Comparison of ENCODE assay signal across 13 cellular contexts in the genomic region with DNA sequence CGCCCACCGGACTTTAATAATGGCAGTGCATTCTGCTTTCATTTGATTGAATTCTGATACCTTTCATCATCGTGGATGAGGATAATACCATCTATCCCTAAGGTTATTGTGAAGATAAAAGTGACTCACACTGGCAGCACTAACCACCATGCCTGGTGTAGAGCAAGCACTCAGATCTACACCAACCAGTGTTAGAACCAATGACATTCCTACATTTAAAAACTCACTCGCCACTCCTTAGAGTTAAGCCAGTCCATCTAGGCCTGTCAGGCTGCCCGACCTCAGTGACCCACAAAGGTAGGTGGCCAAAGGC. TPM values are rescaled to one million over a fixed set of nuclear protein-coding genes. Genes with fewer than 3 reads are reported as not detected.
A peak's percentile ranks its signal among the peaks of the same experiment; 100 is the strongest.
DNase-seq lines count a peak whose midpoint lies in the region; ATAC-seq, FAIRE-seq and TF ChIP-seq lines count a peak whose summit lies in the region.
"Had no signal": no experiment of that assay in that cellular context is flagged by ENCODE, and none has a peak within 500 bp of the region (broad histone marks: within the 10 kb centered on the region; RNA-seq: fewer than 3 reads in every experiment).

No MANE protein-coding gene starts in this region.

- H4K91ac ChIP-seq in neuronal stem cell (ENCODE audit: low read depth, low read length, poor library complexity): no peak overlapping the region

- H3K4me1 ChIP-seq in psoas muscle (no peaks in the 10 kb centered on the region), neuronal stem cell (ENCODE audit: control insufficient read depth in 2 of 2, insufficient read depth in 1 of 2, low read depth in 1 of 2, low read length in 2 of 2) (no peaks in the 10 kb centered on the region)

- H3K4me2 ChIP-seq in neuronal stem cell (ENCODE audit: insufficient read depth, low read length, poor library complexity, severe bottlenecking): no peak overlapping the region

- no peak overlapping the region for H2BK12ac ChIP-seq in neuronal stem cell (ENCODE audit: low read length)

- no peaks in the 10 kb centered on the region for H3K36me3 Mint-ChIP-seq in CD4-positive, alpha-beta T cell (ENCODE audit: low read depth)
- H3K36me3 Mint-ChIP-seq in chondrocyte (ENCODE audit: low read depth): no peaks in the 10 kb centered on the region
- H3K36me3 Mint-ChIP-seq: CD8-positive, alpha-beta memory T cell had no signal

- no peak overlapping the region for H2BK15ac ChIP-seq in neuronal stem cell (ENCODE audit: low read length)

- H3K14ac ChIP-seq in neuronal stem cell (ENCODE audit: low read length): no peak overlapping the region

- H3K4me3 Mint-ChIP-seq in CD4-positive, alpha-beta T cell: no peak overlapping the region
- no peak overlapping the region for H3K4me3 Mint-ChIP-seq in chondrocyte (ENCODE audit: unreplicated experiment)
- H3K4me3 Mint-ChIP-seq: CD8-positive, alpha-beta memory T cell had no signal

- H2AK5ac ChIP-seq in neuronal stem cell (ENCODE audit: low read depth, low read length): no peak overlapping the region

- H3K4me1 Mint-ChIP-seq in CD4-positive, alpha-beta T cell (ENCODE audit: low read depth): no peaks in the 10 kb centered on the region
- H3K4me1 Mint-ChIP-seq in chondrocyte (ENCODE audit: low read depth): peaks cover 4% of the 10 kb centered on the region

- WGBS in psoas muscle, 3 donors: 27 to 31% (median 31%) methylated on average over 5 of the region's 5 CpGs
- no CpG with 5 or more reads among the region's 5 CpGs for WGBS in neuronal stem cell (ENCODE audit: extremely low coverage in 2 of 2, insufficient read length in 2 of 2, insufficient replicate concordance in 1 of 2), 2 donors

- no peak overlapping the region for H2AFZ ChIP-seq in neuronal stem cell (ENCODE audit: low read length)

- H3K27me3 ChIP-seq in CD4-positive, alpha-beta T cell (ENCODE audit: control insufficient read depth, insufficient read depth, low read length): peaks cover 4% of the 10 kb centered on the region
- H3K27me3 ChIP-seq in psoas muscle (ENCODE audit: insufficient read depth in 3 of 3, low read length in 2 of 3) (no peaks in the 10 kb centered on the region), neuronal stem cell (ENCODE audit: control insufficient read depth in 3 of 3, insufficient read depth in 3 of 3, low read depth in 1 of 3, low read length in 3 of 3) (no peaks in the 10 kb centered on the region)

- POLR2A ChIA-PET in CD4-positive, alpha-beta T cell (lab: Charles Lee): interaction anchor here (0.6 to 0.7 kb wide), 3 partner anchors 13 to 1801 kb away, joined by 3 read pairs; no protein-coding TSS in a partner anchor

- FAIRE-seq in frontal cortex (lab: Jason Lieb, UNC): no peak

- intact Hi-C loops in CD4-positive, alpha-beta T cell (cut with DNase I, micrococcal nuclease): loop anchor here (1.0 to 5.0 kb wide), 3 partner anchors 432 to 1237 kb away; no protein-coding TSS in a partner anchor
- intact Hi-C loops in psoas muscle (cut with DNase I): loop anchor here (2.0 to 5.0 kb wide), 3 partner anchors 432 to 658 kb away; no protein-coding TSS in a partner anchor

- H3K4ac ChIP-seq in neuronal stem cell (ENCODE audit: low read length): no peak overlapping the region

- CTCF ChIA-PET in CD4-positive, alpha-beta T cell (lab: Charles Lee): interaction anchor here (0.8 to 1.6 kb wide), 7 partner anchors 11 to 659 kb away, joined by 3 to 5 read pairs (median 4); no protein-coding TSS in a partner anchor

- no peak overlapping the region for H4K8ac ChIP-seq in neuronal stem cell (ENCODE audit: low read depth, low read length)

- DNase-seq in CD4-positive, alpha-beta T cell: no peak
- DNase-seq in chondrocyte (ENCODE audit: low spot score) (no peak), psoas muscle (no peak), neuronal stem cell (ENCODE audit: low spot score) (no peak), frontal cortex (ENCODE audit: low spot score in 2 of 2) (no peak), T-helper 1 cell (no peak)
- DNase-seq: GOT3 had no signal

- H3K4me3 ChIP-seq in psoas muscle: no peak overlapping the region
- no peak overlapping the region for H3K4me3 ChIP-seq in neuronal stem cell (ENCODE audit: low read length in 2 of 2)
- H3K4me3 ChIP-seq: dorsolateral prefrontal cortex had no signal

- H2BK120ac ChIP-seq in neuronal stem cell (ENCODE audit: low read depth, low read length): no peak overlapping the region

- H3K23ac ChIP-seq in neuronal stem cell (ENCODE audit: low read depth, low read length, poor library complexity): no peak overlapping the region

- H3K9me3 ChIP-seq in CD4-positive, alpha-beta T cell (ENCODE audit: control insufficient read depth, low read length): no peaks in the 10 kb centered on the region
- H3K9me3 ChIP-seq in psoas muscle (no peaks in the 10 kb centered on the region), neuronal stem cell (replicated peaks in 1 of 2; ENCODE audit: control insufficient read depth in 2 of 2, insufficient read depth in 1 of 2, low read depth in 1 of 2, low read length in 2 of 2) (no peaks in the 10 kb centered on the region)

- no peaks in the 10 kb centered on the region for H3K9me3 Mint-ChIP-seq in CD4-positive, alpha-beta T cell
- no peaks in the 10 kb centered on the region for H3K9me3 Mint-ChIP-seq in chondrocyte (ENCODE audit: low read depth)
- H3K9me3 Mint-ChIP-seq: CD8-positive, alpha-beta memory T cell had no signal

- peak; percentile 37 for ATAC-seq in CD4-positive, alpha-beta T cell (ENCODE audit: poor library complexity)
- ATAC-seq in HG03342 (IDR thresholded peaks at IDR 0.05; ENCODE audit: unreplicated experiment) (peak; percentile 13), psoas muscle (peak; percentile 5 to 43 (median 22)), GM19397 (IDR thresholded peaks at IDR 0.05; ENCODE audit: unreplicated experiment) (no peak)

- no peak overlapping the region for H3K27ac Mint-ChIP-seq in CD4-positive, alpha-beta T cell
- no peak overlapping the region for H3K27ac Mint-ChIP-seq in chondrocyte (ENCODE audit: unreplicated experiment)
- H3K27ac Mint-ChIP-seq: CD8-positive, alpha-beta memory T cell had no signal

- no peak overlapping the region for H3K18ac ChIP-seq in neuronal stem cell (ENCODE audit: low read length)

- no peak overlapping the region for H3K9ac ChIP-seq in neuronal stem cell (ENCODE audit: low read depth, low read length, poor library complexity)

- no peaks in the 10 kb centered on the region for H3K79me1 ChIP-seq in neuronal stem cell (ENCODE audit: low read depth, low read length)

- no peak overlapping the region for H3K27ac ChIP-seq in CD4-positive, alpha-beta T cell (ENCODE audit: low read depth, low read length)
- H3K27ac ChIP-seq in psoas muscle: no peak overlapping the region
- no peak overlapping the region for H3K27ac ChIP-seq in neuronal stem cell (replicated peaks; ENCODE audit: low read length)
- H3K27ac ChIP-seq: dorsolateral prefrontal cortex had no signal

- peak; percentile 35 for TF ChIP-seq CTCF in CD4-positive, alpha-beta T cell (IDR thresholded peaks at IDR 0.05)
- TF ChIP-seq CTCF in chondrocyte (IDR thresholded peaks at IDR 0.05): peak; percentile 66
- TF ChIP-seq CTCF in psoas muscle (IDR thresholded peaks at IDR 0.05): no peak

- H3K36me3 ChIP-seq in psoas muscle (ENCODE audit: insufficient read depth in 1 of 2, low read depth in 1 of 2) (no peaks in the 10 kb centered on the region), neuronal stem cell (replicated peaks in 1 of 2; ENCODE audit: control insufficient read depth in 2 of 2, insufficient read depth in 2 of 2, low read length in 2 of 2) (no peaks in the 10 kb centered on the region)

- H3K27me3 Mint-ChIP-seq in CD4-positive, alpha-beta T cell: peaks cover 46% of the 10 kb centered on the region
- H3K27me3 Mint-ChIP-seq in chondrocyte (ENCODE audit: low read depth): peaks cover 17% of the 10 kb centered on the region

- H2BK5ac ChIP-seq in neuronal stem cell (ENCODE audit: low read length): no peak overlapping the region

RNA-seq across cellular contexts. Expression of a gene that starts 42.8 kb away (rescaled TPM):
- not detected for total RNA-seq in CD4-positive, alpha-beta T cell
- total RNA-seq in chondrocyte: not detected in 3 replicates
- total RNA-seq in psoas muscle: not detected
- not detected for polyA plus RNA-seq in psoas muscle
- polyA plus RNA-seq in neuronal stem cell (2013, experiment 1 of 2): not detected
- not detected for polyA plus RNA-seq in neuronal stem cell (2013, experiment 2 of 2)
- under 0.01 TPM for total RNA-seq in frontal cortex
- total RNA-seq: aorta; CD8-positive, alpha-beta memory T cell; pulmonary artery endothelial cell had no signal
- polyA plus RNA-seq: aorta; CD8-positive, alpha-beta memory T cell had no signal
